8 cellular contexts compared by ENCODE assay signal in genomic region chr20:48822879-48823385, GRCh38. TPM values are rescaled to one million over a fixed set of nuclear protein-coding genes. Genes with fewer than 3 reads are reported as not detected.
A peak's percentile ranks its signal among the peaks of the same experiment; 100 is the strongest.
DNase-seq lines count a peak whose midpoint lies in the region; TF ChIP-seq lines count a peak whose summit lies in the region.
"Had no signal": no experiment of that assay in that cellular context is flagged by ENCODE, and none has a peak within 500 bp of the region (broad histone marks: within the 10 kb centered on the region; RNA-seq: fewer than 3 reads in every experiment).

No MANE protein-coding gene starts in this region.

- peaks cover 34% of the 10 kb centered on the region; the same call in 1 of the 2 replicates for H4K20me1 ChIP-seq in OCI-LY3 (ENCODE audit: insufficient read depth, low read length)

- no peak overlapping the region for H3K9ac ChIP-seq in OCI-LY3 (ENCODE audit: low read length)

- no peak for TF ChIP-seq POLR2A in spleen (IDR thresholded peaks at IDR 0.05)

- peak overlapping the region; percentile 76 for H3K4me2 ChIP-seq in OCI-LY3 (ENCODE audit: low read length)

- no peaks in the 10 kb centered on the region; the same call in 1 of the 2 replicates for H3K27me3 ChIP-seq in OCI-LY3 (ENCODE audit: low read depth, low read length)
- H3K27me3 ChIP-seq in dorsolateral prefrontal cortex = no peaks in the 10 kb centered on the region
- no peaks in the 10 kb centered on the region for H3K27me3 ChIP-seq in spleen (replicated peaks in 1 of 7)

- no peak overlapping the region for H2AFZ ChIP-seq in OCI-LY3 (ENCODE audit: low read depth, low read length)

- H3K27ac ChIP-seq in OCI-LY3 (ENCODE audit: low read length) = peak overlapping the region; percentile 81; the same call in 1 of the 2 replicates
- H3K27ac ChIP-seq in dorsolateral prefrontal cortex = peak overlapping the region in 58 of 59 donors; percentile 9 to 97 (median 92)
- H3K27ac ChIP-seq in spleen = peak overlapping the region in 7 of 8 donors; percentile 81 to 97 (median 92)
- H3K27ac ChIP-seq: VCaP had no signal

- no peaks in the 10 kb centered on the region for H3K36me3 ChIP-seq in OCI-LY3 (replicated peaks; ENCODE audit: low read depth, low read length)
- peaks cover 0 to 44% (median 0%) of the 10 kb centered on the region in 6 donors for H3K36me3 ChIP-seq in spleen

- peak overlapping the region; percentile 91 for H3K4me3 ChIP-seq in GM12865 (ENCODE audit: low read depth, low read length)
- H3K4me3 ChIP-seq in OCI-LY3 (ENCODE audit: low read length) = peak overlapping the region; percentile 72
- peak overlapping the region in 33 of 59 donors; percentile 1 to 96 (median 87) for H3K4me3 ChIP-seq in dorsolateral prefrontal cortex
- H3K4me3 ChIP-seq in spleen = peak overlapping the region in 6 of 8 donors; percentile 14 to 96 (median 86)

- peaks cover 17% of the 10 kb centered on the region for H3K79me2 ChIP-seq in OCI-LY3 (ENCODE audit: low read length)

- H3K4me1 ChIP-seq in OCI-LY3 (ENCODE audit: low read length) (peaks cover 66% of the 10 kb centered on the region), spleen (peaks cover 71 to 95% (median 80%) of the 10 kb centered on the region in 6 donors)

- intact Hi-C loops in dorsolateral prefrontal cortex (cut with DNase I) = no loop called here
- intact Hi-C loops in spleen (cut with DNase I; ENCODE audit: low total_unique reads) = loop anchor here (10.0 kb wide), 1 partner anchor 68 kb away; no protein-coding TSS in a partner anchor

- no peaks in the 10 kb centered on the region for H3K9me3 ChIP-seq in OCI-LY3 (ENCODE audit: insufficient read depth, low read length)
- H3K9me3 ChIP-seq in spleen = no peaks in the 10 kb centered on the region

- TF ChIP-seq CTCF in GM12865 (IDR thresholded peaks at IDR 0.05; ENCODE audit: insufficient read depth, low read depth, low read length, missing control alignments) = no peak
- no peak for TF ChIP-seq CTCF in OCI-LY3 (IDR thresholded peaks at IDR 0.05; ENCODE audit: low read depth, low read length)
- TF ChIP-seq CTCF in dorsolateral prefrontal cortex (IDR thresholded peaks at IDR 0.05 in 54 of 56, conservative IDR thresholded peaks at IDR 0.05 in 2 of 56; ENCODE audit: low read depth in 1 of 56, partially characterized antibody in 56 of 56) = no peak
- no peak for TF ChIP-seq CTCF in spleen (IDR thresholded peaks at IDR 0.05 in 8 of 11, conservative IDR thresholded peaks at IDR 0.05 in 3 of 11)

- 16 to 26% (median 20%) methylated on average over 8 of the region's 8 CpGs for WGBS in spleen, 5 donors

- peak; percentile 54 for DNase-seq in GM12865 (ENCODE audit: low read depth)
- no peak for DNase-seq in dorsolateral prefrontal cortex
- DNase-seq in spleen = peak; percentile 79
- DNase-seq in KG1 (lab: John Stamatoyannopoulos, UW) = no peak
- no peak for DNase-seq in germinal center (ENCODE audit: low spot score)
- DNase-seq in stimulated activated CD4-positive, alpha-beta T cell treated with anti-CD3 and anti-CD28 coated beads, Interleukin-1b, Interleukin-23, amount 100 ng/mL, for 48 hours = no peak

RNA-seq across cellular contexts. Expression of gene PREX1, which starts 4.9 kb away (rescaled TPM):
- total RNA-seq in dorsolateral prefrontal cortex = 100 to 1,000 TPM in 76 of 120 experiments, 10 to 100 TPM in 44; 59.8 to 448 (median 117) TPM
- total RNA-seq in spleen = 100 to 1,000 TPM; 116 to 279 (median 166) TPM
- 10 to 100 TPM; 36.7 to 76.7 (median 49.7) TPM for polyA plus RNA-seq in spleen

Comparison
In these comparisons a context has a peak if more than half of its experiments do, and no peak if none do; other contexts are left out.
1. DNase-seq: peak in GM12865 (single experiment) and spleen (single experiment); none in dorsolateral prefrontal cortex (0 of 10), KG1 (single experiment), germinal center (single experiment) and stimulated activated CD4-positive, alpha-beta T cell treated with anti-CD3 and anti-CD28 coated beads, Interleukin-1b, Interleukin-23, amount 100 ng/mL, for 48 hours (single experiment).
2. Peak in every context shown above with its lines, with median percentiles within 50 percentile points of each other: H3K4me3 ChIP-seq and H3K27ac ChIP-seq.